ENCODE assay signal across 14 cellular contexts in the genomic region with DNA sequence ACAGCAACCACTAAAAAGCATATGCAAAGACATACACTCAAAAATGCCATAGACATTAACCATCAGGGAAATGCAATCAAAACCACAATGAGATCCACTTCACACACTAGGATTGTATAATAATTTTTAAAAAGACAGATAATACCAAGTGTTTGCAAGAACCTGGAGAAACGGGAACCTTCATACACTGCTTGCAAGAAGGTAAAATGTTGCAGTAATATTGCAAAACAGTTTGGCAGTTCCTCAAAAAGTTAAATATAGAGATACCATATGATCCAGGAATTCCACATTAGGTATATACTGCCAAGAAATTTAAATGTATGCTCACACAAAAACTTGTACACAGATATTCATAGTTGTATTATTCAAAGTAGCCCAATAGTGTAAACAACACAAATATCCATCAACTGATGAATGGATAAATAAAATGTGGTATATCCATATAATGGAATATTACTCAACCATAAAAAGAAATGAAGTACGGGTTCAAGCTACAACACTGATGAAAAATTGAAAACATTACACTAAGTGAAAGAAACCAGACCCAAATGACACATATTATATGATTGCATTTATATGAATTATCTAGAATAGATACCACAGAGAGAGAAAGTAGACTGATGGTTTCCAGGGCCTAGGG.
A peak's percentile ranks its signal among the peaks of the same experiment; 100 is the strongest.
DNase-seq lines count a peak whose midpoint lies in the region.
"Had no signal": no experiment of that assay in that cellular context is flagged by ENCODE, and none has a peak within 500 bp of the region (broad histone marks: within the 10 kb centered on the region; RNA-seq: fewer than 3 reads in every experiment).

No MANE protein-coding gene starts in this region.

- intact Hi-C loops in posterior cingulate gyrus (cut with DNase I), result no loop called here

- peak; percentile 19 for DNase-seq in NOMO-1 treated with DMSO at 0.1 percent for 48 hours (lab: John Stamatoyannopoulos, UW; ENCODE audit: unreplicated experiment)
- no peak for DNase-seq in NOMO-1 treated with dmso at 0.1 percent for 144 hours (lab: John Stamatoyannopoulos, UW; ENCODE audit: unreplicated experiment)
- DNase-seq in AML-193 (lab: John Stamatoyannopoulos, UW), result peak; percentile 7 to 16
- peak; percentile 15 for DNase-seq in MV-4-11 (lab: John Stamatoyannopoulos, UW)
- DNase-seq in SKM-1 treated with dmso at 0.1 percent for 144 hours (lab: John Stamatoyannopoulos, UW; ENCODE audit: unreplicated experiment), result peak; percentile 57
- DNase-seq in posterior cingulate gyrus, result no peak
- no peak for DNase-seq in activated naive CD4-positive, alpha-beta T cell treated with Interleukin-2 at 50 U/mL for 16 hours
- DNase-seq in germinal center (ENCODE audit: low spot score), result no peak
- DNase-seq: Calu3; CD4-positive, alpha-beta T cell; DMS 273 treated with DMSO at 0.1 percent for 48 hours; DMS79; GOT3; H9 had no signal

Comparison
In these comparisons a context has a peak if more than half of its experiments do, and no peak if none do; other contexts are left out.
1. DNase-seq: peak in NOMO-1 treated with DMSO at 0.1 percent for 48 hours (single experiment), AML-193 (2 of 2), MV-4-11 (single experiment) and SKM-1 treated with dmso at 0.1 percent for 144 hours (single experiment); none in NOMO-1 treated with dmso at 0.1 percent for 144 hours (single experiment), posterior cingulate gyrus (0 of 10), activated naive CD4-positive, alpha-beta T cell treated with Interleukin-2 at 50 U/mL for 16 hours (single experiment) and germinal center (single experiment).